ENCODE assay signal across 1 cellular context in the genomic region with DNA sequence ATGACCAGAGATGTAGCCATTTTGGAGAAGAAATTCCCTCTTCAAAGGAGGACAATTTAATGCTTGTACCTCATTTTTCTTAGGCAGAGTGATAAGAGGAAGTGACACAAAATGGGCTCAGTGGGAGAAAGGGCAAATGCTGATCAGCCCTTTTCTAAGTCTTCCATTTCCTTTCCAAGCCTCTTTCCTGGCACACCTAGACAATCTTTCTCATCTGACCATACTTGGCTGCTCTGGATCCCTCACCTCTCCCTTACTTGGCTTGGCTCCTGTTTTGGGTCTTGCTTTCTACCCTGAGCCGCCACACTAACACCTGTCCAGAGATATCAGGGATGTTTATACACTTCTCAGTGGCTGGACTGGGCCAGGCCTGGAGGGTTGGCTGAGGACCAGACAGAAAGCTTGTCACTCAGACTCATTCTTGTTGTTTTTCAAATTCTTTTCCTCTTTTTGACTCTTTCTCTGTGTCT.
TF ChIP-seq lines count a peak whose summit lies in the region.

No MANE protein-coding gene starts in this region.

TF ChIP-seq in SK-N-SH, 30 proteins besides CTCF, POLR2A, EP300 and RAD21:
- TF ChIP-seq FOSL2 (IDR thresholded peaks at IDR 0.05; ENCODE audit: borderline replicate concordance, low read depth) = no peak
- no peak for TF ChIP-seq CHD2 (IDR thresholded peaks at IDR 0.05; ENCODE audit: low read length, partially characterized antibody)
- TF ChIP-seq, protein P1, sequence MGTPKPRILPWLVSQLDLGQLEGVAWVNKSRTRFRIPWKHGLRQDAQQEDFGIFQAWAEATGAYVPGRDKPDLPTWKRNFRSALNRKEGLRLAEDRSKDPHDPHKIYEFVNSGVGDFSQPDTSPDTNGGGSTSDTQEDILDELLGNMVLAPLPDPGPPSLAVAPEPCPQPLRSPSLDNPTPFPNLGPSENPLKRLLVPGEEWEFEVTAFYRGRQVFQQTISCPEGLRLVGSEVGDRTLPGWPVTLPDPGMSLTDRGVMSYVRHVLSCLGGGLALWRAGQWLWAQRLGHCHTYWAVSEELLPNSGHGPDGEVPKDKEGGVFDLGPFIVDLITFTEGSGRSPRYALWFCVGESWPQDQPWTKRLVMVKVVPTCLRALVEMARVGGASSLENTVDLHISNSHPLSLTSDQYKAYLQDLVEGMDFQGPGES (IDR thresholded peaks at IDR 0.05; ENCODE audit: low read depth, low read length) = no peak
- no peak for TF ChIP-seq SIN3A (IDR thresholded peaks at IDR 0.05; ENCODE audit: borderline replicate concordance, low read depth, low read length)
- TF ChIP-seq RXRA (IDR thresholded peaks at IDR 0.05; ENCODE audit: borderline replicate concordance, low read depth) = no peak
- no peak for TF ChIP-seq SMC3 (IDR thresholded peaks at IDR 0.05; ENCODE audit: low read depth, low read length)
- TF ChIP-seq RCOR1 (IDR thresholded peaks at IDR 0.05; ENCODE audit: low read length) = no peak
- TF ChIP-seq NFIC (IDR thresholded peaks at IDR 0.05; ENCODE audit: borderline replicate concordance) = no peak
- TF ChIP-seq POLR2AphosphoS5 (IDR thresholded peaks at IDR 0.05; ENCODE audit: low read depth, low read length) = no peak
- TF ChIP-seq, protein P2, sequence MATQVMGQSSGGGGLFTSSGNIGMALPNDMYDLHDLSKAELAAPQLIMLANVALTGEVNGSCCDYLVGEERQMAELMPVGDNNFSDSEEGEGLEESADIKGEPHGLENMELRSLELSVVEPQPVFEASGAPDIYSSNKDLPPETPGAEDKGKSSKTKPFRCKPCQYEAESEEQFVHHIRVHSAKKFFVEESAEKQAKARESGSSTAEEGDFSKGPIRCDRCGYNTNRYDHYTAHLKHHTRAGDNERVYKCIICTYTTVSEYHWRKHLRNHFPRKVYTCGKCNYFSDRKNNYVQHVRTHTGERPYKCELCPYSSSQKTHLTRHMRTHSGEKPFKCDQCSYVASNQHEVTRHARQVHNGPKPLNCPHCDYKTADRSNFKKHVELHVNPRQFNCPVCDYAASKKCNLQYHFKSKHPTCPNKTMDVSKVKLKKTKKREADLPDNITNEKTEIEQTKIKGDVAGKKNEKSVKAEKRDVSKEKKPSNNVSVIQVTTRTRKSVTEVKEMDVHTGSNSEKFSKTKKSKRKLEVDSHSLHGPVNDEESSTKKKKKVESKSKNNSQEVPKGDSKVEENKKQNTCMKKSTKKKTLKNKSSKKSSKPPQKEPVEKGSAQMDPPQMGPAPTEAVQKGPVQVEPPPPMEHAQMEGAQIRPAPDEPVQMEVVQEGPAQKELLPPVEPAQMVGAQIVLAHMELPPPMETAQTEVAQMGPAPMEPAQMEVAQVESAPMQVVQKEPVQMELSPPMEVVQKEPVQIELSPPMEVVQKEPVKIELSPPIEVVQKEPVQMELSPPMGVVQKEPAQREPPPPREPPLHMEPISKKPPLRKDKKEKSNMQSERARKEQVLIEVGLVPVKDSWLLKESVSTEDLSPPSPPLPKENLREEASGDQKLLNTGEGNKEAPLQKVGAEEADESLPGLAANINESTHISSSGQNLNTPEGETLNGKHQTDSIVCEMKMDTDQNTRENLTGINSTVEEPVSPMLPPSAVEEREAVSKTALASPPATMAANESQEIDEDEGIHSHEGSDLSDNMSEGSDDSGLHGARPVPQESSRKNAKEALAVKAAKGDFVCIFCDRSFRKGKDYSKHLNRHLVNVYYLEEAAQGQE (IDR thresholded peaks at IDR 0.05; ENCODE audit: low read depth, low read length) = no peak
- TF ChIP-seq RFX5 (IDR thresholded peaks at IDR 0.05; ENCODE audit: low read length) = no peak
- TF ChIP-seq ELF1 (IDR thresholded peaks at IDR 0.05) = no peak
